ENCODE assay signal across 26 cellular contexts in the genomic region with DNA sequence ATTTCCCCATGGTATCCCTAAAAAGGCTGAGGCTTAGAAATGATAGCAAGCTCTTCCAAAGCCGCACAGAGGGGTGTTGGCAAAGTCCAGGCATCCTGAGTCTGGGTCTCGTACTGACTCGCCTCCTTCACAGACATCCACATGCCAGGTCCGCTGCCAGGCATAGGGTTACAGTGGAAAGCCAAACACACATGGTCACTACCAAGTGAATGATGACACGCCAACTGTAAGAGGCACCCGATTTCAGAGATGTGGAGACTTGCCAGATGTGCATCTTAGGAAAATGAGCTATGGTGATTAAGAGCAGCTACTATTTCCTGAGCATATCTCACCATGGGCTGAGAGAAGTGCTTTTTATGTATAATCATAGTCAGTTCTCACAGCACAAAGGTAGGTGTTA.
"Had no signal": no experiment of that assay in that cellular context is flagged by ENCODE, and none has a peak within 500 bp of the region (broad histone marks: within the 10 kb centered on the region; RNA-seq: fewer than 3 reads in every experiment).

No MANE protein-coding gene starts in this region.

- FAIRE-seq: frontal cortex had no signal

- H3K9me3 ChIP-seq: body of pancreas, lower lobe of right lung, testis, uterus had no signal

- H3K4me1 ChIP-seq: body of pancreas, lower lobe of right lung, testis, uterus had no signal

- H3K27ac Mint-ChIP-seq: activated B cell treated with CpG ODN at 0.5 μM for 24 hours; activated naive CD8-positive, alpha-beta T cell; natural killer cell treated with Interleukin-12 subunit alpha and Interleukin-12 subunit beta and Interleukin-15 and Interleukin-18, amount 100 ng/mL, for 72 hours; T-helper 2 cell treated with Interferon-gamma antibody and Interleukin-4, amounts not matched to agents 5 μg/mL and 100 μg/mL, for 36 hours had no signal

- H3K27ac ChIP-seq: body of pancreas, cardiac muscle cell, coronary artery, dorsolateral prefrontal cortex, lower lobe of right lung, testis, uterus had no signal

- H3K4me3 Mint-ChIP-seq: activated B cell treated with CpG ODN at 0.5 μM for 24 hours; activated naive CD8-positive, alpha-beta T cell; natural killer cell treated with Interleukin-12 subunit alpha and Interleukin-12 subunit beta and Interleukin-15 and Interleukin-18, amount 100 ng/mL, for 72 hours; T-helper 2 cell treated with Interferon-gamma antibody and Interleukin-4, amounts not matched to agents 5 μg/mL and 100 μg/mL, for 36 hours had no signal

- H3K4me3 ChIP-seq: body of pancreas, cardiac muscle cell, coronary artery, dorsolateral prefrontal cortex, lower lobe of right lung, testis, uterus had no signal

- H3K4me1 Mint-ChIP-seq: activated B cell treated with CpG ODN at 0.5 μM for 24 hours had no signal

- H3K36me3 Mint-ChIP-seq: activated naive CD8-positive, alpha-beta T cell; natural killer cell treated with Interleukin-12 subunit alpha and Interleukin-12 subunit beta and Interleukin-15 and Interleukin-18, amount 100 ng/mL, for 72 hours had no signal

- H3K36me3 ChIP-seq: cardiac muscle cell, lower lobe of right lung, uterus had no signal

- ATAC-seq: body of pancreas; left lobe of liver; lower lobe of right lung; natural killer cell treated with Interleukin-12 subunit alpha and Interleukin-12 subunit beta and Interleukin-15 and Interleukin-18, amount 100 ng/mL, for 72 hours; right cardiac atrium had no signal

- DNase-seq: activated B cell treated with CpG ODN at 0.5 μM for 24 hours; activated effector memory CD4-positive, alpha-beta T cell treated with Interleukin-2 at 50 U/mL for 16 hours; activated naive CD4-positive, alpha-beta T cell treated with Interleukin-2 at 50 U/mL for 16 hours; activated T-cell treated with anti-CD3 and anti-CD28 coated beads for 4 hours; anterior cingulate cortex; body of pancreas; cerebellar nuclear complex; dorsolateral prefrontal cortex; effector memory CD4-positive, alpha-beta T cell; kidney glomerular epithelial cell; lower lobe of right lung; mesendoderm; posterior cingulate gyrus; right cardiac atrium; stimulated activated CD4-positive, alpha-beta T cell treated with anti-CD3 and anti-CD28 coated beads, Interleukin-2, amount 100 ng/mL, for 48 hours; stimulated activated naive CD4-positive, alpha-beta T cell treated with Interleukin-2 at 50 U/mL for 16 hours; testis; trophoblast cell; uterus had no signal

- H3K9me3 Mint-ChIP-seq: natural killer cell treated with Interleukin-12 subunit alpha and Interleukin-12 subunit beta and Interleukin-15 and Interleukin-18, amount 100 ng/mL, for 72 hours; T-helper 2 cell treated with Interferon-gamma antibody and Interleukin-4, amounts not matched to agents 5 μg/mL and 100 μg/mL, for 36 hours had no signal

- H3K27me3 ChIP-seq: body of pancreas, testis, uterus had no signal
